39 cellular contexts compared by ENCODE assay signal in genomic region chr20:16775961-16776360, GRCh38. TPM values are rescaled to one million over a fixed set of nuclear protein-coding genes. Genes with fewer than 3 reads are reported as not detected.
"Had no signal": no experiment of that assay in that cellular context is flagged by ENCODE, and none has a peak within 500 bp of the region (broad histone marks: within the 10 kb centered on the region; RNA-seq: fewer than 3 reads in every experiment).

No MANE protein-coding gene starts in this region.

- H3K27me3 ChIP-seq: adrenal gland, ascending aorta, body of pancreas, brain microvascular endothelial cell, breast epithelium, cardiac muscle cell had no signal

- H3K27ac ChIP-seq: adrenal gland, ascending aorta, body of pancreas, brain microvascular endothelial cell, breast epithelium, cardiac muscle cell had no signal

- H3K4me1 ChIP-seq: adrenal gland, ascending aorta, body of pancreas, breast epithelium had no signal

- H3K9me3 ChIP-seq: adrenal gland, body of pancreas had no signal

- H3K4me3 ChIP-seq: adrenal gland, ascending aorta, body of pancreas, breast epithelium, cardiac muscle cell had no signal

- DNase-seq: activated effector memory CD4-positive, alpha-beta T cell treated with anti-CD3 and anti-CD28 coated beads, Interleukin-2, amount 50 U/mL, for 16 hours; activated effector memory CD4-positive, alpha-beta T cell treated with Interleukin-2 at 50 U/mL for 16 hours; activated gamma-delta T cell; activated gamma-delta T cell treated with Interleukin-2 at 50 U/mL for 16 hours; activated naive CD4-positive, alpha-beta T cell; activated naive CD4-positive, alpha-beta T cell treated with anti-CD3 and anti-CD28 coated beads for 36 hours; activated naive CD4-positive, alpha-beta T cell treated with anti-CD3 and anti-CD28 coated beads, Interleukin-2, amount 10 ng/mL, durations not matched to agents 7 days and 5 days; activated naive CD4-positive, alpha-beta T cell treated with anti-CD3 and anti-CD28 coated beads, Interleukin-2, amount 50 U/mL, for 16 hours; activated naive CD4-positive, alpha-beta T cell treated with Interleukin-2 at 50 U/mL for 16 hours; activated naive CD8-positive, alpha-beta T cell treated with anti-CD3 and anti-CD28 coated beads for 36 hours; activated naive CD8-positive, alpha-beta T cell treated with anti-CD3 and anti-CD28 coated beads, Interleukin-2, amount 10 ng/mL, durations not matched to agents 7 days and 5 days; activated naive CD8-positive, alpha-beta T cell treated with anti-CD3 and anti-CD28 coated beads, Interleukin-2, amount 50 U/mL, for 24 hours; activated T-cell treated with anti-CD3 and anti-CD28 coated beads, Interleukin-2, amount 50 U/mL, for 24 hours; activated T-cell treated with anti-CD3 and anti-CD28 coated beads, Interleukin-2, amount 50 U/mL, for 4 hours; activated T-cell treated with anti-CD3 and anti-CD28 coated beads, Interleukin-2, amount 50 U/mL, for 48 hours; activated T-cell treated with anti-CD3 and anti-CD28 coated beads, Interleukin-2, amount 50 U/mL, for 72 hours; adrenal gland; amniotic stem cell; amygdala; anterior cingulate cortex; aorta; body of pancreas; brain microvascular endothelial cell; caudate nucleus; central memory CD4-positive, alpha-beta T cell; cerebellar nuclear complex had no signal

- FAIRE-seq: astrocyte, bronchial epithelial cell had no signal

- H3K36me3 ChIP-seq: adrenal gland, ascending aorta, brain microvascular endothelial cell, breast epithelium, cardiac muscle cell had no signal

- ATAC-seq: activated naive CD4-positive, alpha-beta T cell treated with anti-CD3 and anti-CD28 coated beads, Interleukin-2, amount 50 U/mL, for 72 hours; activated naive CD8-positive, alpha-beta T cell treated with anti-CD3 and anti-CD28 coated beads, Interleukin-2, amount 50 U/mL, for 24 hours; activated T-cell treated with anti-CD3 and anti-CD28 coated beads, Interleukin-2, amount 50 U/mL, for 4 hours; activated T-cell treated with anti-CD3 and anti-CD28 coated beads, Interleukin-2, amount 50 U/mL, for 72 hours; activated T-helper 17 cell treated with anti-CD3 and anti-CD28 coated beads, Interleukin-2, amount 50 U/mL, for 72 hours; body of pancreas had no signal

RNA-seq across cellular contexts. Expression of gene OTOR, which starts 27.8 kb away (rescaled TPM):
- total RNA-seq: activated naive CD4-positive, alpha-beta T cell treated with anti-CD3 and anti-CD28 coated beads for 36 hours; activated naive CD4-positive, alpha-beta T cell treated with anti-CD3 and anti-CD28 coated beads, Interleukin-2, amount 50 U/mL, for 72 hours; activated naive CD8-positive, alpha-beta T cell treated with anti-CD3 and anti-CD28 coated beads for 36 hours; activated naive CD8-positive, alpha-beta T cell treated with anti-CD3 and anti-CD28 coated beads, Interleukin-2, amount 10 ng/mL, durations not matched to agents 7 days and 5 days; activated T-cell treated with anti-CD3 and anti-CD28 coated beads, Interleukin-2, amount 50 U/mL, for 4 hours; activated T-cell treated with anti-CD3 and anti-CD28 coated beads, Interleukin-2, amount 50 U/mL, for 72 hours; activated T-helper 1 cell treated with anti-CD3 and anti-CD28 coated beads, Interleukin-12 subunit alpha, Interleukin-12 subunit beta, Interleukin-2, Interleukin-4 antibody, amounts not matched to agents 30 ng/mL and 10 ng/mL and 1 ng/mL, durations not matched to agents 14 hours and 24 hours and 36 hours; activated T-helper 17 cell treated with anti-CD3 and anti-CD28 coated beads, Interleukin-2, amount 50 U/mL, for 72 hours; activated T-helper 2 cell treated with anti-CD3 and anti-CD28 coated beads, Interferon-gamma antibody, Interleukin-2, Interleukin-4, amounts not matched to agents 10 μg/mL and 5 μg/mL and 100 μg/mL, durations not matched to agents 14 hours and 24 hours and 36 hours; adrenal gland; aorta; ascending aorta; astrocyte; body of pancreas; breast epithelium; bronchial epithelial cell; cardiac muscle cell; cardiac septum; cerebellum; chondrocyte had no signal
- polyA plus RNA-seq: adipose tissue, adrenal gland, aorta, cardiac muscle cell had no signal
